In the genomic region with DNA sequence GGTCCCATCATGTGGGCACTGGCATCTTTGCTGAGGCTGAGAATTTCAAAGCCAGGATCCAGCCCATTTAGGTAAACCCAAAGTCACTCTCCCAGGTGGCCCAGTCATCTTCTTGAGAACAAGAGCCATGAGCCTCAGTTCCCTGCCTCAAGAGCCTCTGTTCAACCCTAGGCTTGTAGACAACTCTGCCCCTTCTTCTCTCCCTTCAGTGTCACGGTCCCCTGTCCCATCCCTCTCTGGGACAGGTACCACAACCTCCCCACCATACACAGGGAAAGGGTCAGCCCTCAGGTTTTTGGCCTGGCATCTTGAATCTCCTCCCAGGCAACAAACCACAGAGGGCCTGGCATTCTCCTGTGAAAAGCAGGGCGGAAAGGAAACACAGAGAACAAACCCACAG, we compare ENCODE assay signal across 5 cellular contexts. TPM values are rescaled to one million over a fixed set of nuclear protein-coding genes. Genes with fewer than 3 reads are reported as not detected.
"Had no signal": no experiment of that assay in that cellular context is flagged by ENCODE, and none has a peak within 500 bp of the region (broad histone marks: within the 10 kb centered on the region; RNA-seq: fewer than 3 reads in every experiment).

No MANE protein-coding gene starts in this region.

RNA-seq across cellular contexts. Expression of a gene that starts 18.1 kb away (rescaled TPM):
- total RNA-seq: HepG2, HT-29, HT1080, IMR-90, K562 had no signal

RNA-seq across cellular contexts. Expression of a gene that starts 41.9 kb away (rescaled TPM):
- total RNA-seq: HepG2, HT1080, IMR-90, K562 had no signal
